16 cellular contexts compared by ENCODE assay signal in genomic region chr17:66740226-66740625, GRCh38.
A peak's percentile ranks its signal among the peaks of the same experiment; 100 is the strongest.
DNase-seq lines count a peak whose midpoint lies in the region; ATAC-seq lines count a peak whose summit lies in the region.
"Had no signal": no experiment of that assay in that cellular context is flagged by ENCODE, and none has a peak within 500 bp of the region (broad histone marks: within the 10 kb centered on the region; RNA-seq: fewer than 3 reads in every experiment).

No MANE protein-coding gene starts in this region.

- no peaks in the 10 kb centered on the region for H3K79me2 ChIP-seq in mesendoderm (ENCODE audit: control insufficient read depth, insufficient read depth, low read length)

- peak overlapping the region; percentile 21 for H3K4ac ChIP-seq in mesendoderm (ENCODE audit: low read depth, low read length)

- H2BK15ac ChIP-seq in mesendoderm (replicated peaks; ENCODE audit: low read depth), result no peak overlapping the region

- H3K4me3 Mint-ChIP-seq in activated CD4-positive, alpha-beta T cell treated with anti-CD3 and anti-CD28 coated beads, Interleukin-2, amount 10 ng/mL, durations not matched to agents 24 days and 14 days, result no peak overlapping the region
- no peak overlapping the region for H3K4me3 Mint-ChIP-seq in stimulated activated effector memory CD8-positive, alpha-beta T cell treated with anti-CD3 and anti-CD28 coated beads, Interleukin-12 subunit alpha, Interleukin-12 subunit beta, amount 100 ng/mL, for 72 hours
- H3K4me3 Mint-ChIP-seq in stimulated activated naive B cell treated with anti-CD40 and anti-IgM and Interleukin-4, amounts not matched to agents 10 μg/mL and 1 μg/mL and 100 μg/mL, for 72 hours, result no peak overlapping the region
- H3K4me3 Mint-ChIP-seq: CD4-positive, alpha-beta T cell; GM23338 had no signal

- H2AK5ac ChIP-seq in mesendoderm (ENCODE audit: low read length), result no peak overlapping the region

- no peak overlapping the region for H2BK120ac ChIP-seq in mesendoderm (ENCODE audit: low read depth, low read length)

- peaks cover 56% of the 10 kb centered on the region for H3K36me3 Mint-ChIP-seq in activated CD4-positive, alpha-beta T cell treated with anti-CD3 and anti-CD28 coated beads, Interleukin-2, amount 10 ng/mL, durations not matched to agents 24 days and 14 days (ENCODE audit: low read depth)
- H3K36me3 Mint-ChIP-seq in stimulated activated effector memory CD8-positive, alpha-beta T cell treated with anti-CD3 and anti-CD28 coated beads, Interleukin-12 subunit alpha, Interleukin-12 subunit beta, amount 100 ng/mL, for 72 hours, result peaks cover 39% of the 10 kb centered on the region
- H3K36me3 Mint-ChIP-seq in stimulated activated naive B cell treated with anti-CD40 and anti-IgM and Interleukin-4, amounts not matched to agents 10 μg/mL and 1 μg/mL and 100 μg/mL, for 72 hours, result no peaks in the 10 kb centered on the region

- peaks cover 11% of the 10 kb centered on the region for H3K4me1 ChIP-seq in mesendoderm (ENCODE audit: control insufficient read depth, low read depth, low read length)
- H3K4me1 ChIP-seq: A549, Caco-2 had no signal

- no peak for ATAC-seq in stimulated activated effector memory CD8-positive, alpha-beta T cell treated with anti-CD3 and anti-CD28 coated beads, Interleukin-12 subunit alpha, Interleukin-12 subunit beta, amount 100 ng/mL, for 72 hours
- no peak for ATAC-seq in stimulated activated naive B cell treated with anti-CD40 and anti-IgM and Interleukin-4, amounts not matched to agents 10 μg/mL and 1 μg/mL and 100 μg/mL, for 72 hours (replicated peaks)
- ATAC-seq: A549, GM23338 had no signal

- H3K4me1 Mint-ChIP-seq in activated CD4-positive, alpha-beta T cell treated with anti-CD3 and anti-CD28 coated beads, Interleukin-2, amount 10 ng/mL, durations not matched to agents 24 days and 14 days, result no peaks in the 10 kb centered on the region
- H3K4me1 Mint-ChIP-seq in stimulated activated effector memory CD8-positive, alpha-beta T cell treated with anti-CD3 and anti-CD28 coated beads, Interleukin-12 subunit alpha, Interleukin-12 subunit beta, amount 100 ng/mL, for 72 hours, result no peaks in the 10 kb centered on the region
- H3K4me1 Mint-ChIP-seq in stimulated activated naive B cell treated with anti-CD40 and anti-IgM and Interleukin-4, amounts not matched to agents 10 μg/mL and 1 μg/mL and 100 μg/mL, for 72 hours, result no peaks in the 10 kb centered on the region

- no peak overlapping the region for H3K4me3 ChIP-seq in mesendoderm (ENCODE audit: low read length)
- H3K4me3 ChIP-seq: A549, GM23338 had no signal

- DNase-seq in activated CD4-positive, alpha-beta T cell treated with anti-CD3 and anti-CD28 coated beads, Interleukin-2, amount 10 ng/mL, durations not matched to agents 24 days and 14 days, result no peak
- no peak for DNase-seq in activated CD4-positive, alpha-beta T cell treated with anti-CD3 and anti-CD28 coated beads, Interleukin-2, amount 50 U/mL, for 4 hours
- DNase-seq in NCI-H82 (lab: John Stamatoyannopoulos, UW) (peak; percentile 77), mesendoderm (no peak), GM19238 (ENCODE audit: insufficient read length, low spot score) (no peak)
- DNase-seq in stimulated activated effector memory CD8-positive, alpha-beta T cell treated with anti-CD3 and anti-CD28 coated beads, Interleukin-12 subunit alpha, Interleukin-12 subunit beta, amount 100 ng/mL, for 72 hours (ENCODE audit: low spot score in 2 of 2), result no peak
- no peak for DNase-seq in stimulated activated naive B cell treated with anti-CD40 and anti-IgM and Interleukin-4, amounts not matched to agents 10 μg/mL and 1 μg/mL and 100 μg/mL, for 72 hours
- DNase-seq: AML-193; Caco-2; CD4-positive, alpha-beta T cell; HCEC 1CT had no signal

- H2BK5ac ChIP-seq in mesendoderm (ENCODE audit: low read length), result no peak overlapping the region

- no peaks in the 10 kb centered on the region for H3K27me3 ChIP-seq in mesendoderm (ENCODE audit: insufficient read depth, low read length, poor library complexity)

- H3K18ac ChIP-seq in mesendoderm (ENCODE audit: low read length), result no peak overlapping the region

- no peak overlapping the region for H3K27ac ChIP-seq in mesendoderm (ENCODE audit: low read depth, low read length)
- H3K27ac ChIP-seq: 22Rv1, A549, C4-2B, HL-60 had no signal

- WGBS in mesendoderm (ENCODE audit: extremely low coverage, insufficient coverage, low lambda C conversion rate), result no CpG with 5 or more reads among the region's 5 CpGs

- no peaks in the 10 kb centered on the region for H3K9me3 Mint-ChIP-seq in activated CD4-positive, alpha-beta T cell treated with anti-CD3 and anti-CD28 coated beads, Interleukin-2, amount 10 ng/mL, durations not matched to agents 24 days and 14 days
- H3K9me3 Mint-ChIP-seq in stimulated activated effector memory CD8-positive, alpha-beta T cell treated with anti-CD3 and anti-CD28 coated beads, Interleukin-12 subunit alpha, Interleukin-12 subunit beta, amount 100 ng/mL, for 72 hours, result no peaks in the 10 kb centered on the region
- no peaks in the 10 kb centered on the region for H3K9me3 Mint-ChIP-seq in stimulated activated naive B cell treated with anti-CD40 and anti-IgM and Interleukin-4, amounts not matched to agents 10 μg/mL and 1 μg/mL and 100 μg/mL, for 72 hours
- H3K9me3 Mint-ChIP-seq: CD4-positive, alpha-beta T cell; GM23338 had no signal

- H3K23ac ChIP-seq in mesendoderm (ENCODE audit: low read length), result no peak overlapping the region

- no peaks in the 10 kb centered on the region for H3K79me1 ChIP-seq in mesendoderm (ENCODE audit: low read length)

- H3K36me3 ChIP-seq in mesendoderm (ENCODE audit: control insufficient read depth, insufficient read depth, low read length), result no peaks in the 10 kb centered on the region

- H3K56ac ChIP-seq in mesendoderm (ENCODE audit: low read length), result no peak overlapping the region

- H4K5ac ChIP-seq in mesendoderm (ENCODE audit: low read length), result no peak overlapping the region

- no peaks in the 10 kb centered on the region for H3K27me3 Mint-ChIP-seq in activated CD4-positive, alpha-beta T cell treated with anti-CD3 and anti-CD28 coated beads, Interleukin-2, amount 10 ng/mL, durations not matched to agents 24 days and 14 days
- H3K27me3 Mint-ChIP-seq in stimulated activated naive B cell treated with anti-CD40 and anti-IgM and Interleukin-4, amounts not matched to agents 10 μg/mL and 1 μg/mL and 100 μg/mL, for 72 hours, result peaks cover 0 to 3% of the 10 kb centered on the region in 2 donors
- H3K27me3 Mint-ChIP-seq: CD4-positive, alpha-beta T cell had no signal

- intact Hi-C loops in activated CD4-positive, alpha-beta T cell treated with anti-CD3 and anti-CD28 coated beads, Interleukin-2, amount 10 ng/mL, durations not matched to agents 24 days and 14 days (cut with micrococcal nuclease), result no loop called here

- no peak overlapping the region for H3K9ac ChIP-seq in mesendoderm (ENCODE audit: low read length)

- no peak overlapping the region for H4K8ac ChIP-seq in mesendoderm (ENCODE audit: low read depth, low read length)

- peak overlapping the region; percentile 4 for H3K27ac Mint-ChIP-seq in activated CD4-positive, alpha-beta T cell treated with anti-CD3 and anti-CD28 coated beads, Interleukin-2, amount 10 ng/mL, durations not matched to agents 24 days and 14 days
- peak overlapping the region; percentile 32 for H3K27ac Mint-ChIP-seq in stimulated activated effector memory CD8-positive, alpha-beta T cell treated with anti-CD3 and anti-CD28 coated beads, Interleukin-12 subunit alpha, Interleukin-12 subunit beta, amount 100 ng/mL, for 72 hours
- no peak overlapping the region for H3K27ac Mint-ChIP-seq in stimulated activated naive B cell treated with anti-CD40 and anti-IgM and Interleukin-4, amounts not matched to agents 10 μg/mL and 1 μg/mL and 100 μg/mL, for 72 hours
- H3K27ac Mint-ChIP-seq: CD4-positive, alpha-beta T cell; GM23338 had no signal

- H3K4me2 ChIP-seq in mesendoderm (ENCODE audit: low read length), result no peak overlapping the region
- H3K4me2 ChIP-seq: A549, GM23338 had no signal
